In genomic region chr14:32623300-32624093, GRCh38 we compare ENCODE assay signal across 19 cellular contexts.
DNase-seq lines count a peak whose midpoint lies in the region; ATAC-seq and TF ChIP-seq lines count a peak whose summit lies in the region.
"Had no signal": no experiment of that assay in that cellular context is flagged by ENCODE, and none has a peak within 500 bp of the region (broad histone marks: within the 10 kb centered on the region; RNA-seq: fewer than 3 reads in every experiment).

No MANE protein-coding gene starts in this region.

- H2AFZ ChIP-seq in mesenchymal stem cell (ENCODE audit: low read depth, low read length) = no peak overlapping the region

- H3K79me1 ChIP-seq in mesenchymal stem cell (replicated peaks; ENCODE audit: low read length, poor library complexity, severe bottlenecking) = no peaks in the 10 kb centered on the region

- H3K4me2 ChIP-seq in mesenchymal stem cell (ENCODE audit: low read length, poor library complexity, severe bottlenecking) = no peak overlapping the region
- H3K4me2 ChIP-seq: BLaER1 had no signal

- no peak overlapping the region for H2BK5ac ChIP-seq in mesenchymal stem cell (ENCODE audit: low read depth, low read length, poor library complexity, severe bottlenecking)

- no peak overlapping the region for H2AK5ac ChIP-seq in mesenchymal stem cell (ENCODE audit: low read length, severe bottlenecking)

- H3K4ac ChIP-seq in mesenchymal stem cell (ENCODE audit: low read depth in 1 of 2, low read length in 2 of 2) = no peak overlapping the region

- H3K36me3 ChIP-seq in mesenchymal stem cell (ENCODE audit: control insufficient read depth in 1 of 2, insufficient read depth in 2 of 2, low read depth in 1 of 2, low read length in 2 of 2) = no peaks in the 10 kb centered on the region
- H3K36me3 ChIP-seq in gastroesophageal sphincter = no peaks in the 10 kb centered on the region
- H3K36me3 ChIP-seq: BLaER1 had no signal

- no peak overlapping the region for H2BK12ac ChIP-seq in mesenchymal stem cell (ENCODE audit: low read length in 2 of 2)

- H2BK120ac ChIP-seq in mesenchymal stem cell (ENCODE audit: low read depth, low read length) = no peak overlapping the region

- no peak for TF ChIP-seq POLR2A in gastroesophageal sphincter (IDR thresholded peaks at IDR 0.05)

- H3K27ac ChIP-seq in mesenchymal stem cell (ENCODE audit: low read length, poor library complexity, severe bottlenecking) (peak overlapping the region; percentile 45), gastroesophageal sphincter (no peak overlapping the region)
- H3K27ac ChIP-seq: BLaER1, VCaP had no signal

- H2BK15ac ChIP-seq in mesenchymal stem cell (ENCODE audit: low read depth, poor library complexity, severe bottlenecking) = no peak overlapping the region

- DNase-seq in EH (ENCODE audit: low read depth) (peak; percentile 67), NCI-H226 (peak; percentile 36), epithelial cell of esophagus (ENCODE audit: low read depth) (peak; percentile 62), mesenchymal stem cell (peak; percentile 61), NCI-H146 (lab: John Stamatoyannopoulos, UW) (no peak)
- DNase-seq: activated CD4-positive, alpha-beta memory T cell treated with anti-CD3 and anti-CD28 coated beads for 36 hours; activated naive CD8-positive, alpha-beta T cell treated with anti-CD3 and anti-CD28 coated beads, Interleukin-2, amount 10 ng/mL, durations not matched to agents 7 days and 5 days; DMS79; effector memory CD4-positive, alpha-beta T cell; NCI-H1092 treated with DMSO at 0.1 percent for 48 hours; NCI-H748 treated with DMSO at 0.1 percent for 48 hours; SW 1271 had no signal

- H3K9ac ChIP-seq in mesenchymal stem cell (ENCODE audit: low read length) = peak overlapping the region; percentile 77
- H3K9ac ChIP-seq: BLaER1 had no signal

- no peak for TF ChIP-seq CTCF in epithelial cell of esophagus (IDR thresholded peaks at IDR 0.05; ENCODE audit: insufficient read depth, low read depth, low read length, missing control alignments)
- TF ChIP-seq CTCF in gastroesophageal sphincter (IDR thresholded peaks at IDR 0.05) = no peak

- no peak overlapping the region for H4K91ac ChIP-seq in mesenchymal stem cell (ENCODE audit: low read length)

- no peak overlapping the region for H4K8ac ChIP-seq in mesenchymal stem cell (ENCODE audit: low read length)

- H3K23ac ChIP-seq in mesenchymal stem cell (ENCODE audit: low read length in 2 of 2) = no peak overlapping the region

- TF ChIP-seq EP300 in gastroesophageal sphincter (IDR thresholded peaks at IDR 0.05) = no peak

- ATAC-seq in gastroesophageal sphincter (no peak), GM21717 (IDR thresholded peaks at IDR 0.05; ENCODE audit: unreplicated experiment) (no peak), HG03097 (IDR thresholded peaks at IDR 0.05; ENCODE audit: low FRiP score, unreplicated experiment) (no peak)
- ATAC-seq: K562, Panc1 had no signal

- peaks cover 1% of the 10 kb centered on the region for H3K4me1 ChIP-seq in mesenchymal stem cell (ENCODE audit: control insufficient read depth, insufficient read depth, low read depth, low read length)
- no peaks in the 10 kb centered on the region for H3K4me1 ChIP-seq in gastroesophageal sphincter
- H3K4me1 ChIP-seq: BLaER1 had no signal

- H3K4me3 ChIP-seq in epithelial cell of esophagus (ENCODE audit: low read length) = no peak overlapping the region
- H3K4me3 ChIP-seq in mesenchymal stem cell (ENCODE audit: insufficient read depth in 1 of 2, low read depth in 1 of 2, low read length in 2 of 2) = peak overlapping the region in 1 of 2 experiments; percentile 62
- no peak overlapping the region for H3K4me3 ChIP-seq in gastroesophageal sphincter
- H3K4me3 ChIP-seq: BLaER1, K562 had no signal

- H3K14ac ChIP-seq in mesenchymal stem cell (ENCODE audit: low read length in 2 of 2) = no peak overlapping the region

- WGBS in mesenchymal stem cell = 56% methylated on average over 3 of the region's 4 CpGs
- 84 to 91% methylated on average over 3 to 4 of the region's 4 CpGs for WGBS in gastroesophageal sphincter (ENCODE audit: low coverage in 1 of 2), 2 donors

- H3K9me3 ChIP-seq in mesenchymal stem cell (ENCODE audit: control insufficient read depth, low read length) (no peaks in the 10 kb centered on the region), gastroesophageal sphincter (no peaks in the 10 kb centered on the region)
- H3K9me3 ChIP-seq: BLaER1 had no signal

- no peak overlapping the region for H3K18ac ChIP-seq in mesenchymal stem cell (ENCODE audit: low read depth in 1 of 2, low read length in 2 of 2)

- H3K27me3 ChIP-seq in mesenchymal stem cell (ENCODE audit: control insufficient read depth in 1 of 2, insufficient read depth in 1 of 2, low read length in 2 of 2) (no peaks in the 10 kb centered on the region), gastroesophageal sphincter (no peaks in the 10 kb centered on the region)
- H3K27me3 ChIP-seq: BLaER1 had no signal
